Comparison of ENCODE assay signal across 10 cellular contexts in genomic region chr10:114638874-114639625, GRCh38. TPM values are rescaled to one million over a fixed set of nuclear protein-coding genes. Genes with fewer than 3 reads are reported as not detected.
DNase-seq lines count a peak whose midpoint lies in the region; ATAC-seq and TF ChIP-seq lines count a peak whose summit lies in the region.
"Had no signal": no experiment of that assay in that cellular context is flagged by ENCODE, and none has a peak within 500 bp of the region (broad histone marks: within the 10 kb centered on the region; RNA-seq: fewer than 3 reads in every experiment).

No MANE protein-coding gene starts in this region.

- H3K4me3 Mint-ChIP-seq in type B pancreatic cell, result no peak overlapping the region
- H3K4me3 Mint-ChIP-seq: CD4-positive, alpha-beta T cell had no signal

- H3K4me3 ChIP-seq in NB4 (ENCODE audit: low read depth, low read length) (no peak overlapping the region), epithelial cell of esophagus (ENCODE audit: low read length) (no peak overlapping the region)

- peaks cover 24% of the 10 kb centered on the region for H3K4me1 Mint-ChIP-seq in type B pancreatic cell (ENCODE audit: unreplicated experiment)

- no peak for TF ChIP-seq POLR2A in NB4 (IDR thresholded peaks at IDR 0.05; ENCODE audit: extremely low read depth, insufficient read length)

- peaks cover 4% of the 10 kb centered on the region for H3K36me3 Mint-ChIP-seq in type B pancreatic cell

- H3K9me3 Mint-ChIP-seq in type B pancreatic cell, result no peaks in the 10 kb centered on the region
- H3K9me3 Mint-ChIP-seq: CD4-positive, alpha-beta T cell had no signal

- ATAC-seq in Right ventricle myocardium inferior (peak; percentile 56), left cardiac atrium (no peak), HG02623 (IDR thresholded peaks at IDR 0.05; ENCODE audit: unreplicated experiment) (no peak), sciatic nerve (no peak)

- DNase-seq in Right ventricle myocardium inferior (ENCODE audit: missing footprints), result peak; percentile 67
- no peak for DNase-seq in left cardiac atrium
- DNase-seq in NB4 (ENCODE audit: low read depth), result peak; percentile 84
- DNase-seq in epithelial cell of esophagus (ENCODE audit: low read depth), result peak; percentile 45
- no peak for DNase-seq in type B pancreatic cell (ENCODE audit: extremely low spot score, unreplicated experiment)
- no peak for DNase-seq in activated CD4-positive, alpha-beta T cell treated with anti-CD3 and anti-CD28 coated beads for 1 hour
- DNase-seq in sciatic nerve (ENCODE audit: low spot score), result no peak
- DNase-seq: amygdala; CD4-positive, alpha-beta T cell had no signal

- H3K27ac Mint-ChIP-seq in type B pancreatic cell, result peak overlapping the region; percentile 0
- H3K27ac Mint-ChIP-seq: CD4-positive, alpha-beta T cell had no signal

- TF ChIP-seq CTCF in NB4 (IDR thresholded peaks at IDR 0.05; ENCODE audit: low read depth, low read length), result no peak
- TF ChIP-seq CTCF in epithelial cell of esophagus (IDR thresholded peaks at IDR 0.05; ENCODE audit: insufficient read depth, low read depth, low read length, missing control alignments), result no peak
- no peak for TF ChIP-seq CTCF in type B pancreatic cell (conservative IDR thresholded peaks at IDR 0.05)

- H3K27me3 Mint-ChIP-seq in type B pancreatic cell, result no peaks in the 10 kb centered on the region

- intact Hi-C loops in Right ventricle myocardium inferior (cut with DNase I) (no loop called here), left cardiac atrium (cut with DNase I) (loop anchor here in 1 of 2 donors (10.0 kb wide), 1 partner anchor 146 kb away; no protein-coding TSS in a partner anchor), sciatic nerve (cut with DNase I) (no loop called here)

RNA-seq across cellular contexts. Expression of gene ABLIM1, which starts 19.0 kb away (rescaled TPM):
- 730 TPM for total RNA-seq in Right ventricle myocardium inferior
- 100 to 1,000 TPM; 292 to 305 TPM for total RNA-seq in left cardiac atrium
- total RNA-seq in type B pancreatic cell (ENCODE audit: low replicate concordance), result 77.7 and 143 TPM in 2 replicates
- 140 TPM for total RNA-seq in sciatic nerve

Comparison
In these comparisons a context has a peak if more than half of its experiments do, and no peak if none do; other contexts are left out.
1. DNase-seq: peak in Right ventricle myocardium inferior (single experiment), NB4 (single experiment) and epithelial cell of esophagus (single experiment); none in left cardiac atrium (single experiment), type B pancreatic cell (single experiment), activated CD4-positive, alpha-beta T cell treated with anti-CD3 and anti-CD28 coated beads for 1 hour (single experiment) and sciatic nerve (single experiment).